In the genomic region with DNA sequence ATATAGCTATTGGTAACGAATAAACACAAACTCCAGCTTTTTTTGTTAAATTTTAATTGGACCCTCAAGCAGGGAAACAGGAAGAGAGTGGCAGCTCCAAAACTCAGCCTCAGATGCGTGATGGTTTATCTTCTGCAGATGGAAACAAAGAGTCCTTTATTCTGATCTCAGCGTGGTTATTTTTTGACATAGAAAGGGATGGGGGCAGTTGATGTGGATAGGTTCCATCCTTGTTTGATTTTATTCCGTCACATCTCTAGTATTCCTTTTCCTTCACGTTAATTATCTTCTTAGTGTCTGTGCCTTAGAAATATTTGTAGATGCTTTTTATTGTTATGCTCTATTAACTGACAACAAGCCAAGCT, we compare ENCODE assay signal across 1 cellular context.
TF ChIP-seq lines count a peak whose summit lies in the region.

No MANE protein-coding gene starts in this region.

TF ChIP-seq in HepG2, 621 proteins besides CTCF, POLR2A, EP300 and RAD21 (continued from another document):
- no peak for TF ChIP-seq PCBP2 (optimal IDR thresholded peaks at IDR 0.05; ENCODE audit: low read depth, low read length, poor library complexity, severe bottlenecking)
- no peak for TF ChIP-seq HHEX (CRISPR knock-in tag; IDR thresholded peaks at IDR 0.05)
- TF ChIP-seq FOSL1 (CRISPR knock-in tag; IDR thresholded peaks at IDR 0.05; ENCODE audit: borderline replicate concordance), result no peak
- TF ChIP-seq, protein P1, sequence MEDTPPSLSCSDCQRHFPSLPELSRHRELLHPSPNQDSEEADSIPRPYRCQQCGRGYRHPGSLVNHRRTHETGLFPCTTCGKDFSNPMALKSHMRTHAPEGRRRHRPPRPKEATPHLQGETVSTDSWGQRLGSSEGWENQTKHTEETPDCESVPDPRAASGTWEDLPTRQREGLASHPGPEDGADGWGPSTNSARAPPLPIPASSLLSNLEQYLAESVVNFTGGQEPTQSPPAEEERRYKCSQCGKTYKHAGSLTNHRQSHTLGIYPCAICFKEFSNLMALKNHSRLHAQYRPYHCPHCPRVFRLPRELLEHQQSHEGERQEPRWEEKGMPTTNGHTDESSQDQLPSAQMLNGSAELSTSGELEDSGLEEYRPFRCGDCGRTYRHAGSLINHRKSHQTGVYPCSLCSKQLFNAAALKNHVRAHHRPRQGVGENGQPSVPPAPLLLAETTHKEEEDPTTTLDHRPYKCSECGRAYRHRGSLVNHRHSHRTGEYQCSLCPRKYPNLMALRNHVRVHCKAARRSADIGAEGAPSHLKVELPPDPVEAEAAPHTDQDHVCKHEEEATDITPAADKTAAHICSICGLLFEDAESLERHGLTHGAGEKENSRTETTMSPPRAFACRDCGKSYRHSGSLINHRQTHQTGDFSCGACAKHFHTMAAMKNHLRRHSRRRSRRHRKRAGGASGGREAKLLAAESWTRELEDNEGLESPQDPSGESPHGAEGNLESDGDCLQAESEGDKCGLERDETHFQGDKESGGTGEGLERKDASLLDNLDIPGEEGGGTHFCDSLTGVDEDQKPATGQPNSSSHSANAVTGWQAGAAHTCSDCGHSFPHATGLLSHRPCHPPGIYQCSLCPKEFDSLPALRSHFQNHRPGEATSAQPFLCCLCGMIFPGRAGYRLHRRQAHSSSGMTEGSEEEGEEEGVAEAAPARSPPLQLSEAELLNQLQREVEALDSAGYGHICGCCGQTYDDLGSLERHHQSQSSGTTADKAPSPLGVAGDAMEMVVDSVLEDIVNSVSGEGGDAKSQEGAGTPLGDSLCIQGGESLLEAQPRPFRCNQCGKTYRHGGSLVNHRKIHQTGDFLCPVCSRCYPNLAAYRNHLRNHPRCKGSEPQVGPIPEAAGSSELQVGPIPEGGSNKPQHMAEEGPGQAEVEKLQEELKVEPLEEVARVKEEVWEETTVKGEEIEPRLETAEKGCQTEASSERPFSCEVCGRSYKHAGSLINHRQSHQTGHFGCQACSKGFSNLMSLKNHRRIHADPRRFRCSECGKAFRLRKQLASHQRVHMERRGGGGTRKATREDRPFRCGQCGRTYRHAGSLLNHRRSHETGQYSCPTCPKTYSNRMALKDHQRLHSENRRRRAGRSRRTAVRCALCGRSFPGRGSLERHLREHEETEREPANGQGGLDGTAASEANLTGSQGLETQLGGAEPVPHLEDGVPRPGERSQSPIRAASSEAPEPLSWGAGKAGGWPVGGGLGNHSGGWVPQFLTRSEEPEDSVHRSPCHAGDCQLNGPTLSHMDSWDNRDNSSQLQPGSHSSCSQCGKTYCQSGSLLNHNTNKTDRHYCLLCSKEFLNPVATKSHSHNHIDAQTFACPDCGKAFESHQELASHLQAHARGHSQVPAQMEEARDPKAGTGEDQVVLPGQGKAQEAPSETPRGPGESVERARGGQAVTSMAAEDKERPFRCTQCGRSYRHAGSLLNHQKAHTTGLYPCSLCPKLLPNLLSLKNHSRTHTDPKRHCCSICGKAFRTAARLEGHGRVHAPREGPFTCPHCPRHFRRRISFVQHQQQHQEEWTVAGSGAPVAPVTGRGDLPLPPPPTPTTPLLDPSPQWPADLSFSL (CRISPR knock-in tag; IDR thresholded peaks at IDR 0.05), result no peak
- TF ChIP-seq ZBTB21 (CRISPR knock-in tag; IDR thresholded peaks at IDR 0.05), result no peak
- TF ChIP-seq, protein P2, sequence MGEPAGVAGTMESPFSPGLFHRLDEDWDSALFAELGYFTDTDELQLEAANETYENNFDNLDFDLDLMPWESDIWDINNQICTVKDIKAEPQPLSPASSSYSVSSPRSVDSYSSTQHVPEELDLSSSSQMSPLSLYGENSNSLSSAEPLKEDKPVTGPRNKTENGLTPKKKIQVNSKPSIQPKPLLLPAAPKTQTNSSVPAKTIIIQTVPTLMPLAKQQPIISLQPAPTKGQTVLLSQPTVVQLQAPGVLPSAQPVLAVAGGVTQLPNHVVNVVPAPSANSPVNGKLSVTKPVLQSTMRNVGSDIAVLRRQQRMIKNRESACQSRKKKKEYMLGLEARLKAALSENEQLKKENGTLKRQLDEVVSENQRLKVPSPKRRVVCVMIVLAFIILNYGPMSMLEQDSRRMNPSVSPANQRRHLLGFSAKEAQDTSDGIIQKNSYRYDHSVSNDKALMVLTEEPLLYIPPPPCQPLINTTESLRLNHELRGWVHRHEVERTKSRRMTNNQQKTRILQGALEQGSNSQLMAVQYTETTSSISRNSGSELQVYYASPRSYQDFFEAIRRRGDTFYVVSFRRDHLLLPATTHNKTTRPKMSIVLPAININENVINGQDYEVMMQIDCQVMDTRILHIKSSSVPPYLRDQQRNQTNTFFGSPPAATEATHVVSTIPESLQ (CRISPR knock-in tag; conservative IDR thresholded peaks at IDR 0.05), result no peak
